In genomic region chr3:170431054-170431453, GRCh38 we compare ENCODE assay signal across 26 cellular contexts. TPM values are rescaled to one million over a fixed set of nuclear protein-coding genes. Genes with fewer than 3 reads are reported as not detected.
DNase-seq lines count a peak whose midpoint lies in the region; ATAC-seq and TF ChIP-seq lines count a peak whose summit lies in the region.
"Had no signal": no experiment of that assay in that cellular context is flagged by ENCODE, and none has a peak within 500 bp of the region (broad histone marks: within the 10 kb centered on the region; RNA-seq: fewer than 3 reads in every experiment).

No MANE protein-coding gene starts in this region.

- H4K20me1 ChIP-seq in H9 (ENCODE audit: control insufficient read depth, insufficient read depth, insufficient read length): no peaks in the 10 kb centered on the region

- no peaks in the 10 kb centered on the region for H3K4me1 ChIP-seq in H9 (ENCODE audit: insufficient read depth, low read length)
- peaks cover 25% of the 10 kb centered on the region for H3K4me1 ChIP-seq in testis
- H3K4me1 ChIP-seq: body of pancreas, heart right ventricle, psoas muscle had no signal

- H3K36me3 ChIP-seq in brain microvascular endothelial cell (replicated peaks): peaks cover 36% of the 10 kb centered on the region
- no peaks in the 10 kb centered on the region for H3K36me3 ChIP-seq in testis (ENCODE audit: low read depth, missing control alignments)
- H3K36me3 ChIP-seq: neutrophil had no signal

- H2BK15ac ChIP-seq in H9 (ENCODE audit: low read depth, low read length): no peak overlapping the region

- H2BK20ac ChIP-seq in H9 (ENCODE audit: low read depth, low read length, poor library complexity, severe bottlenecking): no peak overlapping the region

- H4K5ac ChIP-seq in H9 (ENCODE audit: insufficient read length, low read depth, low read length): no peak overlapping the region

- no peak overlapping the region for H2AFZ ChIP-seq in H9 (ENCODE audit: low read length)

- H3K27me3 Mint-ChIP-seq in H9 (ENCODE audit: low read depth): no peaks in the 10 kb centered on the region

- no peak overlapping the region for H3K4me3 Mint-ChIP-seq in H9
- H3K4me3 Mint-ChIP-seq: activated CD8-positive, alpha-beta T cell treated with anti-CD3 and anti-CD28 coated beads, Interleukin-2, amount 10 ng/mL, durations not matched to agents 7 days and 5 days; activated naive CD8-positive, alpha-beta T cell treated with anti-CD3 and anti-CD28 coated beads, Interleukin-2, amount 50 U/mL, for 24 hours; CD8-positive, alpha-beta T cell had no signal

- H4K8ac ChIP-seq in H9 (replicated peaks; ENCODE audit: insufficient read length, low read depth, low read length): no peak overlapping the region

- H3K18ac ChIP-seq in H9 (ENCODE audit: insufficient read length, low read depth, low read length): no peak overlapping the region

- no peaks in the 10 kb centered on the region; a peak in 1 of 7 replicates for H3K36me3 Mint-ChIP-seq in H9 (ENCODE audit: insufficient read depth in 1 of 3, low read depth in 3 of 3)
- H3K36me3 Mint-ChIP-seq: CD8-positive, alpha-beta T cell had no signal

- no peak overlapping the region for H2BK5ac ChIP-seq in H9 (ENCODE audit: insufficient read length, low read length)

- H3K4me1 Mint-ChIP-seq in H9: peaks cover 3 to 8% of the 10 kb centered on the region in 2 experiments

- H3K27ac Mint-ChIP-seq in H9: no peak overlapping the region
- H3K27ac Mint-ChIP-seq: activated CD8-positive, alpha-beta T cell treated with anti-CD3 and anti-CD28 coated beads, Interleukin-2, amount 10 ng/mL, durations not matched to agents 7 days and 5 days; activated naive CD8-positive, alpha-beta T cell treated with anti-CD3 and anti-CD28 coated beads, Interleukin-2, amount 50 U/mL, for 24 hours; CD8-positive, alpha-beta T cell had no signal

- H3K14ac ChIP-seq in H9 (ENCODE audit: insufficient read depth, low read length): no peak overlapping the region

- H4K91ac ChIP-seq in H9 (ENCODE audit: insufficient read length, low read depth, low read length): no peak overlapping the region

- no peak overlapping the region for H2BK12ac ChIP-seq in H9 (ENCODE audit: insufficient read length, low read depth, low read length)

- H2AK5ac ChIP-seq in H9 (ENCODE audit: insufficient read length, low read length): no peak overlapping the region

- no CpG with 5 or more reads among the region's 3 CpGs for WGBS in H9 (ENCODE audit: extremely low coverage, insufficient read length, low lambda C conversion rate)
- 87 to 91% methylated on average over 3 of the region's 3 CpGs for WGBS in testis, 2 donors

- no peaks in the 10 kb centered on the region for H3K79me2 ChIP-seq in H9 (ENCODE audit: insufficient read depth, low read length)

- in situ Hi-C loops in brain microvascular endothelial cell (cut with HindIII; ENCODE audit: low pct_ligation_motif_present, low sequenced_read_pairs): loop anchor here (25.0 kb wide), 1 partner anchor 381 kb away; no protein-coding TSS in a partner anchor

- H3K27ac ChIP-seq in H9 (ENCODE audit: insufficient read length, low read depth, low read length) (no peak overlapping the region), brain microvascular endothelial cell (no peak overlapping the region), testis (peak overlapping the region in 1 of 2 donors; percentile 4)
- H3K27ac ChIP-seq: body of pancreas, heart right ventricle, KMS-11, neutrophil, psoas muscle had no signal

- no peak overlapping the region for H3K56ac ChIP-seq in H9 (ENCODE audit: insufficient read length, low read depth, low read length)

- intact Hi-C loops in testis (cut with DNase I; ENCODE audit: low total_unique reads): no loop called here
- intact Hi-C loops in Right ventricle myocardium inferior (cut with DNase I): no loop called here

- H2BK120ac ChIP-seq in H9 (ENCODE audit: low read depth, low read length, poor library complexity, severe bottlenecking): no peak overlapping the region

- H3K23me2 ChIP-seq in H9 (ENCODE audit: insufficient read length, low read depth, low read length, poor library complexity, severe bottlenecking): no peaks in the 10 kb centered on the region

- H3K9me3 ChIP-seq in H9 (ENCODE audit: control insufficient read depth, low read depth, low read length): no peaks in the 10 kb centered on the region
- H3K9me3 ChIP-seq in testis: no peaks in the 10 kb centered on the region
- H3K9me3 ChIP-seq: body of pancreas, heart right ventricle, neutrophil, psoas muscle had no signal

- H3K4me2 ChIP-seq in H9 (ENCODE audit: insufficient read depth, insufficient read length, low read length): no peak overlapping the region
- H3K4me2 ChIP-seq: KMS-11 had no signal

- H3K79me1 ChIP-seq in H9 (ENCODE audit: insufficient read depth, low read depth, low read length, poor library complexity, severe bottlenecking): no peaks in the 10 kb centered on the region

- no peak overlapping the region for H3K4ac ChIP-seq in H9 (ENCODE audit: low read depth, low read length)

- H3T11ph ChIP-seq in H9 (ENCODE audit: low read length): no peak overlapping the region

- ATAC-seq in Right ventricle myocardium inferior (no peak), HG03095 (IDR thresholded peaks at IDR 0.05; ENCODE audit: unreplicated experiment) (no peak)
- ATAC-seq: activated CD8-positive, alpha-beta T cell treated with anti-CD3 and anti-CD28 coated beads, Interleukin-2, amount 10 ng/mL, durations not matched to agents 7 days and 5 days; activated naive CD8-positive, alpha-beta T cell treated with anti-CD3 and anti-CD28 coated beads, Interleukin-2, amount 50 U/mL, for 24 hours; body of pancreas; CD8-positive, alpha-beta T cell; heart right ventricle; Panc1; psoas muscle had no signal

- H3K4me3 ChIP-seq in brain microvascular endothelial cell (ENCODE audit: low read depth, low read length) (no peak overlapping the region), foreskin fibroblast (ENCODE audit: low read depth in 1 of 2, low read length in 2 of 2) (no peak overlapping the region), testis (no peak overlapping the region)
- H3K4me3 ChIP-seq: body of pancreas, heart right ventricle, psoas muscle had no signal

- TF ChIP-seq CTCF in H9 (conservative IDR thresholded peaks at IDR 0.05) (peak; percentile 50), brain microvascular endothelial cell (IDR thresholded peaks at IDR 0.05; ENCODE audit: low read depth, low read length, missing control alignments) (peak; percentile 46), foreskin fibroblast (IDR thresholded peaks at IDR 0.05; ENCODE audit: low read depth, low read length) (peak; percentile 6), testis (IDR thresholded peaks at IDR 0.05) (peak in 2 of 3 experiments; percentile 12 to 24)

- no peaks in the 10 kb centered on the region for H3K9me3 Mint-ChIP-seq in H9
- H3K9me3 Mint-ChIP-seq: activated naive CD8-positive, alpha-beta T cell treated with anti-CD3 and anti-CD28 coated beads, Interleukin-2, amount 50 U/mL, for 24 hours; CD8-positive, alpha-beta T cell had no signal

- H3K9ac ChIP-seq in H9 (ENCODE audit: extremely low read depth, insufficient read length, low read length): no peak overlapping the region
- H3K9ac ChIP-seq: KMS-11 had no signal

- no peak overlapping the region for H3K23ac ChIP-seq in H9 (ENCODE audit: insufficient read length, low read depth, low read length)

- H3K27me3 ChIP-seq in H9 (ENCODE audit: insufficient read depth, low read length) (no peaks in the 10 kb centered on the region), brain microvascular endothelial cell (replicated peaks) (no peaks in the 10 kb centered on the region), testis (no peaks in the 10 kb centered on the region)
- H3K27me3 ChIP-seq: body of pancreas had no signal

- no peak for TF ChIP-seq POLR2A in testis (IDR thresholded peaks at IDR 0.05)

- DNase-seq in H9 (no peak), brain microvascular endothelial cell (no peak), foreskin fibroblast (no peak), testis (no peak), Right ventricle myocardium inferior (ENCODE audit: missing footprints) (no peak), HCEC 1CT (no peak)
- DNase-seq: activated CD4-positive, alpha-beta T cell treated with anti-CD3 and anti-CD28 coated beads for 1 hour; activated CD8-positive, alpha-beta T cell treated with anti-CD3 and anti-CD28 coated beads, Interleukin-2, amount 10 ng/mL, durations not matched to agents 7 days and 5 days; activated effector memory CD4-positive, alpha-beta T cell treated with anti-CD3 and anti-CD28 coated beads, Interleukin-2, amount 50 U/mL, for 16 hours; activated naive CD8-positive, alpha-beta T cell treated with anti-CD3 and anti-CD28 coated beads, Interleukin-2, amount 50 U/mL, for 24 hours; activated T-cell treated with anti-CD3 and anti-CD28 coated beads for 4 hours; body of pancreas; CD8-positive, alpha-beta T cell; DMS153; GOT3; heart right ventricle; NCI-H1694; NCI-H2171; NCI-H524 treated with DMSO at 0.1 percent for 48 hours; NK-92 treated with Interleukin-12 subunit alpha and Interleukin-12 subunit beta, amount 100 ng/mL, for 24 hours; psoas muscle; SIG-M5 had no signal

RNA-seq across cellular contexts. Expression of gene CLDN11, which starts 12.4 kb away (rescaled TPM):
- 1.7 and 2.4 TPM in 2 replicates for total RNA-seq in H9 (2021)
- 1,000 to 10,000 TPM; 1,237 to 1,538 TPM for total RNA-seq in testis
- 378 TPM for polyA plus RNA-seq in testis (ENCODE audit: insufficient read depth, low read depth, low replicate concordance)
- total RNA-seq in Right ventricle myocardium inferior: 2.7 TPM
- total RNA-seq: activated CD8-positive, alpha-beta T cell treated with anti-CD3 and anti-CD28 coated beads, Interleukin-2, amount 10 ng/mL, durations not matched to agents 7 days and 5 days; CD8-positive, alpha-beta T cell had no signal

Comparison
In these comparisons a context has a peak if more than half of its experiments do, and no peak if none do; other contexts are left out.
1. RNA of gene CLDN11, which starts 12.4 kb away (total RNA-seq): 1,237 to 1,538 TPM in testis; 2.7 TPM in Right ventricle myocardium inferior (single experiment) and 1.7 to 2.4 TPM in H9; every median in the first group is over 100 times any median in the second.
2. Peak in every context shown above with its lines, with median percentiles within 50 percentile points of each other: CTCF ChIP-seq.